In genomic region chr15:85582719-85583089, GRCh38 we compare ENCODE assay signal across 8 cellular contexts.
DNase-seq lines count a peak whose midpoint lies in the region; ATAC-seq and TF ChIP-seq lines count a peak whose summit lies in the region.

No MANE protein-coding gene starts in this region.

- no peaks in the 10 kb centered on the region for H3K27me3 ChIP-seq in esophagus squamous epithelium
- H3K27me3 ChIP-seq in psoas muscle (ENCODE audit: insufficient read depth in 3 of 3, low read length in 2 of 3): no peaks in the 10 kb centered on the region

- WGBS in esophagus squamous epithelium, 2 donors: 39 to 63% methylated on average over 4 to 7 of the region's 8 CpGs
- WGBS in psoas muscle, 3 donors: 3 to 10% (median 4%) methylated on average over 8 of the region's 8 CpGs

- H3K27ac ChIP-seq in esophagus squamous epithelium (peak overlapping the region; percentile 78 to 93 (median 90)), psoas muscle (peak overlapping the region; percentile 94)

- H3K4me3 ChIP-seq in esophagus squamous epithelium (peak overlapping the region; percentile 1 to 61 (median 36)), psoas muscle (peak overlapping the region; percentile 69)

- ATAC-seq in GM19351 (IDR thresholded peaks at IDR 0.05; ENCODE audit: unreplicated experiment) (peak; percentile 35), HG03521 (IDR thresholded peaks at IDR 0.05; ENCODE audit: unreplicated experiment) (peak; percentile 61), psoas muscle (peak; percentile 65 to 71 (median 68))

- intact Hi-C loops in esophagus squamous epithelium (cut with DNase I) (no loop called here), psoas muscle (cut with DNase I) (loop anchor here (2.0 to 5.0 kb wide), 2 partner anchors 40 kb away; no protein-coding TSS in a partner anchor)

- H3K4me1 ChIP-seq in esophagus squamous epithelium (peaks cover 24 to 93% (median 46%) of the 10 kb centered on the region in 3 donors), psoas muscle (peaks cover 72% of the 10 kb centered on the region)

- H3K36me3 ChIP-seq in esophagus squamous epithelium (peaks cover 0 to 58% (median 12%) of the 10 kb centered on the region in 3 donors), psoas muscle (ENCODE audit: insufficient read depth in 1 of 2, low read depth in 1 of 2) (peaks cover 0 to under 1% of the 10 kb centered on the region in 2 donors)

- TF ChIP-seq POLR2A in esophagus squamous epithelium (IDR thresholded peaks at IDR 0.05): peak in 2 of 4 donors; percentile 60 to 69

- TF ChIP-seq CTCF in esophagus squamous epithelium (IDR thresholded peaks at IDR 0.05) (no peak), psoas muscle (IDR thresholded peaks at IDR 0.05) (no peak)

- H3K9me3 ChIP-seq in esophagus squamous epithelium (no peaks in the 10 kb centered on the region), psoas muscle (no peaks in the 10 kb centered on the region)

- DNase-seq in activated CD8-positive, alpha-beta memory T cell treated with anti-CD3 and anti-CD28 coated beads for 24 hours: peak; percentile 77
- DNase-seq in esophagus squamous epithelium (lab: John Stamatoyannopoulos, UW) (no peak), psoas muscle (peak; percentile 43 to 73), SHP77 (lab: John Stamatoyannopoulos, UW) (no peak), NCI-H2029 (lab: John Stamatoyannopoulos, UW) (no peak), SHP77 treated with DMSO at 0.1 percent for 48 hours (lab: John Stamatoyannopoulos, UW) (no peak)

Comparison
In these comparisons a context has a peak if more than half of its experiments do, and no peak if none do; other contexts are left out.
1. DNase-seq: peak in activated CD8-positive, alpha-beta memory T cell treated with anti-CD3 and anti-CD28 coated beads for 24 hours (single experiment) and psoas muscle (2 of 2); none in esophagus squamous epithelium (single experiment), SHP77 (0 of 2), NCI-H2029 (single experiment) and SHP77 treated with DMSO at 0.1 percent for 48 hours (single experiment).
2. Peak in every context shown above with its lines, with median percentiles within 50 percentile points of each other: ATAC-seq.